In the genomic region with DNA sequence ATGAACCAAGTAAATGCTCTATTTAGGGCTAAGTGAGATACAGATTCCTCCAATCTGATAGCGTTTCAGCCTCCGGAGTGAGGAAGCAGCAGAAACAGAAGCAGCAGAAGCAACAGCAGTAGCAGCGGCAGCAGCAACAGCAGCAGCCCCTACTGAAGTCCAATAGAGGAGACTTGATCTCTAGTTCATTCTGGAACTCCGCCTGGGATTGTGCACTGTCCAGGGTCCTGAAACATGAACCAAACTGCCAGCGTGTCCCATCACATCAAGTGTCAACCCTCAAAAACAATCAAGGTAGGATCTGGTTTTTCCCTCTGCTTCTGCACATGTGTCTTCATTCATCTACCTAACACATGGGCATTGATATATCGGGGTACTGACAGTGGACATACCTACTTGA, we compare ENCODE assay signal across 10 cellular contexts. TPM values are rescaled to one million over a fixed set of nuclear protein-coding genes. Genes with fewer than 3 reads are reported as not detected.
A peak's percentile ranks its signal among the peaks of the same experiment; 100 is the strongest.
DNase-seq lines count a peak whose midpoint lies in the region; ATAC-seq and TF ChIP-seq lines count a peak whose summit lies in the region.
"Had no signal": no experiment of that assay in that cellular context is flagged by ENCODE, and none has a peak within 500 bp of the region (broad histone marks: within the 10 kb centered on the region; RNA-seq: fewer than 3 reads in every experiment).

A gene (plus strand): TSS at position 97 of the 400 bp plus-strand sequence.

- H3K23ac ChIP-seq in mesendoderm (ENCODE audit: low read length) = no peak within 1 kb of the TSS

- H3K9me3 Mint-ChIP-seq in stimulated activated memory B cell treated with anti-CD40 and anti-IgM and Interleukin-4, amounts not matched to agents 10 μg/mL and 1 μg/mL and 100 μg/mL, for 72 hours = no peaks in the 10 kb centered on the region

- H4K5ac ChIP-seq in mesendoderm (ENCODE audit: low read length) = no peak within 1 kb of the TSS

- no peak within 1 kb of the TSS for H3K4me2 ChIP-seq in mesendoderm (ENCODE audit: low read length)

- no peaks in the 10 kb centered on the region for H3K36me3 Mint-ChIP-seq in stimulated activated memory B cell treated with anti-CD40 and anti-IgM and Interleukin-4, amounts not matched to agents 10 μg/mL and 1 μg/mL and 100 μg/mL, for 72 hours

- no peak within 1 kb of the TSS for H3K4me3 Mint-ChIP-seq in stimulated activated memory B cell treated with anti-CD40 and anti-IgM and Interleukin-4, amounts not matched to agents 10 μg/mL and 1 μg/mL and 100 μg/mL, for 72 hours

- no peak within 1 kb of the TSS for H3K18ac ChIP-seq in mesendoderm (ENCODE audit: low read length)

- no peak within 1 kb of the TSS for H3K56ac ChIP-seq in mesendoderm (ENCODE audit: low read length)

- no peak within 1 kb of the TSS for H3K9ac ChIP-seq in mesendoderm (ENCODE audit: low read length)

- H3K36me3 ChIP-seq in mesendoderm (ENCODE audit: control insufficient read depth, insufficient read depth, low read length) (no peaks in the 10 kb centered on the region), esophagus squamous epithelium (no peaks in the 10 kb centered on the region)
- H3K36me3 ChIP-seq: prostate gland had no signal

- H3K27me3 Mint-ChIP-seq in stimulated activated memory B cell treated with anti-CD40 and anti-IgM and Interleukin-4, amounts not matched to agents 10 μg/mL and 1 μg/mL and 100 μg/mL, for 72 hours = peaks cover 8% of the 10 kb centered on the region

- H2BK120ac ChIP-seq in mesendoderm (ENCODE audit: low read depth, low read length) = no peak within 1 kb of the TSS

- H3K4me3 ChIP-seq in astrocyte of the spinal cord (ENCODE audit: low read depth, low read length) = no peak within 1 kb of the TSS
- no peak within 1 kb of the TSS for H3K4me3 ChIP-seq in mesendoderm (ENCODE audit: low read length)
- H3K4me3 ChIP-seq in esophagus squamous epithelium = no peak within 1 kb of the TSS
- H3K4me3 ChIP-seq: prostate gland had no signal

- H3K4ac ChIP-seq in mesendoderm (ENCODE audit: low read depth, low read length) = no peak within 1 kb of the TSS

- no peak within 1 kb of the TSS for H2BK5ac ChIP-seq in mesendoderm (ENCODE audit: low read length)

- in situ Hi-C loops in KBM-7 (cut with MboI; ENCODE audit: low pct_unique_long_range_greater_than_20kb, low sequenced_read_pairs) (no loop called here), astrocyte of the spinal cord (cut with HindIII; ENCODE audit: low sequenced_read_pairs) (no loop called here)

- H2AK5ac ChIP-seq in mesendoderm (ENCODE audit: low read length) = no peak within 1 kb of the TSS

- H3K79me1 ChIP-seq in mesendoderm (ENCODE audit: low read length) = no peaks in the 10 kb centered on the region

- H3K27ac Mint-ChIP-seq in stimulated activated memory B cell treated with anti-CD40 and anti-IgM and Interleukin-4, amounts not matched to agents 10 μg/mL and 1 μg/mL and 100 μg/mL, for 72 hours = no peak within 1 kb of the TSS

- TF ChIP-seq POLR2A in esophagus squamous epithelium (IDR thresholded peaks at IDR 0.05) = no peak

- H2BK15ac ChIP-seq in mesendoderm (replicated peaks; ENCODE audit: low read depth) = no peak within 1 kb of the TSS

- no peak within 1 kb of the TSS for H3K27ac ChIP-seq in mesendoderm (ENCODE audit: low read depth, low read length)
- no peak within 1 kb of the TSS for H3K27ac ChIP-seq in esophagus squamous epithelium
- H3K27ac ChIP-seq: prostate gland had no signal

- no peak for ATAC-seq in GM21390 (IDR thresholded peaks at IDR 0.05; ENCODE audit: unreplicated experiment)
- ATAC-seq in stimulated activated memory B cell treated with anti-CD40 and anti-IgM and Interleukin-4, amounts not matched to agents 10 μg/mL and 1 μg/mL and 100 μg/mL, for 72 hours = no peak

- TF ChIP-seq CTCF in astrocyte of the spinal cord (IDR thresholded peaks at IDR 0.05; ENCODE audit: low read depth, low read length) = no peak
- TF ChIP-seq CTCF in esophagus squamous epithelium (IDR thresholded peaks at IDR 0.05) = no peak

- H3K9me3 ChIP-seq in esophagus squamous epithelium = no peaks in the 10 kb centered on the region
- H3K9me3 ChIP-seq: prostate gland had no signal

- no peaks in the 10 kb centered on the region for H3K4me1 Mint-ChIP-seq in stimulated activated memory B cell treated with anti-CD40 and anti-IgM and Interleukin-4, amounts not matched to agents 10 μg/mL and 1 μg/mL and 100 μg/mL, for 72 hours

- WGBS in mesendoderm (ENCODE audit: extremely low coverage, insufficient coverage, low lambda C conversion rate) = no CpG with 5 or more reads among the region's 6 CpGs
- 17 to 20% methylated on average over 6 of the region's 6 CpGs for WGBS in esophagus squamous epithelium, 2 donors

- H3K4me1 ChIP-seq in mesendoderm (ENCODE audit: control insufficient read depth, low read depth, low read length) = no peaks in the 10 kb centered on the region
- H3K4me1 ChIP-seq in esophagus squamous epithelium = no peaks in the 10 kb centered on the region
- H3K4me1 ChIP-seq: prostate gland had no signal

- H4K8ac ChIP-seq in mesendoderm (ENCODE audit: low read depth, low read length) = no peak within 1 kb of the TSS

- no peaks in the 10 kb centered on the region for H3K27me3 ChIP-seq in mesendoderm (ENCODE audit: insufficient read depth, low read length, poor library complexity)
- peaks cover 0 to 12% (median 0%) of the 10 kb centered on the region in 4 donors for H3K27me3 ChIP-seq in esophagus squamous epithelium

- intact Hi-C loops in esophagus squamous epithelium (cut with DNase I) = no loop called here

- no peaks in the 10 kb centered on the region for H3K79me2 ChIP-seq in mesendoderm (ENCODE audit: control insufficient read depth, insufficient read depth, low read length)

- peak; percentile 57 for DNase-seq in ELF-1 (ENCODE audit: low read depth, low spot score)
- DNase-seq in KBM-7 = peak; percentile 42
- DNase-seq in astrocyte of the spinal cord (ENCODE audit: low read depth, low spot score) = peak; percentile 0
- peak; percentile 75 for DNase-seq in mesendoderm
- DNase-seq in H4 (ENCODE audit: low spot score) = no peak
- DNase-seq in esophagus squamous epithelium (lab: John Stamatoyannopoulos, UW) = no peak
- DNase-seq: NCI-H526 treated with DMSO at 0.1 percent for 48 hours had no signal

RNA-seq across cellular contexts. Expression of the gene that starts here (rescaled TPM):
- polyA plus RNA-seq in mesendoderm (2013, experiment 1 of 2) = 4.1 TPM
- polyA plus RNA-seq in mesendoderm (2013, experiment 2 of 2) = 4.2 TPM
- 0.04 and 0.64 TPM in 2 replicates for total RNA-seq in H4 (2014; rRNA removed; shearing (Covaris generic))
- total RNA-seq in esophagus squamous epithelium = 1 to 10 TPM in 1 of 4 donors, under 1 TPM in 2, not detected in 1; 0.09 to 4.0 (median 0.38) TPM

Comparison
In these comparisons a context has a peak if more than half of its experiments do, and no peak if none do; other contexts are left out.
1. DNase-seq: peak in ELF-1 (single experiment), KBM-7 (single experiment), astrocyte of the spinal cord (single experiment) and mesendoderm (single experiment); none in H4 (single experiment) and esophagus squamous epithelium (single experiment).